17 cellular contexts compared by ENCODE assay signal in the genomic region with DNA sequence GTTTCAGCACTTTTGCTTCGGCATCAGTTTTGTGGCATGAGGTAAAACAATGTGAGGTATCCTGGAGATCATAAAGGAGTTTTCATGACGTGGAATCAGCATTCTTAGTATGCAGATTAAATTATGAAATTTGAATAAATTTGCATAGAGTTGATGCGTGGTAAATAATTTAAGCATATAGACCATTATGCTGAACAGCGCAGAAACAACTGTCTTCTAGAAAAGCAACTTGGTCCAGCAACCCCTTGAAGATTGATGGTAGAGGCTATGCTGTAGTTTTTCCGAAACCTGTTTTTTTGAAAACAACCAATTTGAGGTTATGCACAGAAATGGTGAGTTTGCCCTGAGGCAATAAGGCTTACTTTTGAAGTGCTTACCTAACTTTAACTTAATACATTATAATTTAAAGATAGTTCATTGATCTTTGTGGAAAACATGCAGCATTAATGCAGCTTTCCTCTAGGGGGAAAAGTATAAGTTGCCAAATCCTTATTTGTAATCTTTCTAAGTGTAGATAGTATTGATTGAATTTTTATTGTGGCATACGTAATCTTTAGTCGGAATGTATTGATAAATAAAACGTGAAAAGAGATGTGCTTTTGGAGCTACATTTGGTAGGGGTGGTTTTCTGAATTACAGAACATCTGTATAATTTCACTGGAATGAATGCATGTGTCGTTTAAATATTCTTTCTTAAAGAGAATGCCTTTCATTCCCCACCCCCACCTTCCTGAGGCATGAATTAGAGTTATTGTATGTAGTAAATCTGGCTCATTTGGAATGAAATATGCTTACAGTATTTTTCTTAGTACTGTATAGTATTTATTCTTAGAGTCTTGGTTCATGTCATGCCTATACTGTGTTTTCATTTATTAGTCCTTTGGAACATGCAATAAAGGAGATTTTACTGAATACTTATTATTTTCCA. TPM values are rescaled to one million over a fixed set of nuclear protein-coding genes. Genes with fewer than 3 reads are reported as not detected.
DNase-seq lines count a peak whose midpoint lies in the region; ATAC-seq and TF ChIP-seq lines count a peak whose summit lies in the region.
"Had no signal": no experiment of that assay in that cellular context is flagged by ENCODE, and none has a peak within 500 bp of the region (broad histone marks: within the 10 kb centered on the region; RNA-seq: fewer than 3 reads in every experiment).

No MANE protein-coding gene starts in this region.

- peak overlapping the region; percentile 98 for H3K27ac Mint-ChIP-seq in CD8-positive, alpha-beta T cell
- peak overlapping the region; percentile 89 for H3K27ac Mint-ChIP-seq in activated naive CD8-positive, alpha-beta T cell
- H3K27ac Mint-ChIP-seq in neural crest cell (ENCODE audit: unreplicated experiment), result no peak overlapping the region
- H3K27ac Mint-ChIP-seq: activated naive CD4-positive, alpha-beta T cell treated with anti-CD3 and anti-CD28 coated beads, Interleukin-2, amount 10 ng/mL, durations not matched to agents 7 days and 5 days had no signal

- H3K9me3 Mint-ChIP-seq in CD8-positive, alpha-beta T cell, result no peaks in the 10 kb centered on the region
- H3K9me3 Mint-ChIP-seq in activated naive CD8-positive, alpha-beta T cell (ENCODE audit: low read depth), result no peaks in the 10 kb centered on the region
- peaks cover 4% of the 10 kb centered on the region for H3K9me3 Mint-ChIP-seq in neural crest cell

- peaks cover 18% of the 10 kb centered on the region for H3K36me3 Mint-ChIP-seq in CD8-positive, alpha-beta T cell
- H3K36me3 Mint-ChIP-seq in activated naive CD8-positive, alpha-beta T cell, result peaks cover 9% of the 10 kb centered on the region
- H3K36me3 Mint-ChIP-seq in neural crest cell (ENCODE audit: low read depth), result peaks cover 12% of the 10 kb centered on the region

- H3K36me3 ChIP-seq in CD8-positive, alpha-beta T cell (ENCODE audit: insufficient read depth, low read length), result no peaks in the 10 kb centered on the region
- H3K36me3 ChIP-seq in HEK293 (ENCODE audit: control insufficient read depth in 2 of 2, insufficient read depth in 1 of 2, low read length in 2 of 2), result no peaks in the 10 kb centered on the region
- H3K36me3 ChIP-seq: left lung, right atrium auricular region, stomach had no signal

- peaks cover 67% of the 10 kb centered on the region for H3K4me1 ChIP-seq in CD8-positive, alpha-beta T cell (ENCODE audit: insufficient read depth, low read length)
- peaks cover 4% of the 10 kb centered on the region for H3K4me1 ChIP-seq in HEK293 (ENCODE audit: control insufficient read depth, insufficient read depth, low read length)

- DNase-seq in CD8-positive, alpha-beta T cell, result no peak
- DNase-seq in neural crest cell (ENCODE audit: low read depth, low spot score) (no peak), dermis blood vessel endothelial cell (no peak)
- DNase-seq in stimulated activated CD4-positive, alpha-beta T cell treated with anti-CD3 and anti-CD28 coated beads, Interleukin-1b, Interleukin-23, amount 100 ng/mL, for 48 hours, result no peak
- DNase-seq: Caco-2, hypothalamus, left lung, NCI-H1092, NCI-H510A, stomach had no signal

- no peaks in the 10 kb centered on the region for H3K27me3 Mint-ChIP-seq in CD8-positive, alpha-beta T cell (ENCODE audit: low read depth)
- no peaks in the 10 kb centered on the region for H3K27me3 Mint-ChIP-seq in activated naive CD8-positive, alpha-beta T cell
- no peaks in the 10 kb centered on the region for H3K27me3 Mint-ChIP-seq in neural crest cell (ENCODE audit: low read depth)
- H3K27me3 Mint-ChIP-seq: activated naive CD4-positive, alpha-beta T cell treated with anti-CD3 and anti-CD28 coated beads, Interleukin-2, amount 10 ng/mL, durations not matched to agents 7 days and 5 days had no signal

- intact Hi-C loops in CD8-positive, alpha-beta T cell (cut with DNase I, micrococcal nuclease), result loop anchor here in 1 of 2 experiments (2.0 kb wide), 1 partner anchor 27 kb away; no protein-coding TSS in a partner anchor

- H3K27me3 ChIP-seq in CD8-positive, alpha-beta T cell (ENCODE audit: insufficient read depth, low read length), result no peaks in the 10 kb centered on the region
- H3K27me3 ChIP-seq: left lung, right atrium auricular region, stomach had no signal

- TF ChIP-seq CTCF in CD8-positive, alpha-beta T cell (IDR thresholded peaks at IDR 0.05), result peak; percentile 43
- TF ChIP-seq CTCF in HEK293 (tag by site-specific recombination; IDR thresholded peaks at IDR 0.05) (no peak), neural crest cell (conservative IDR thresholded peaks at IDR 0.05) (peak; percentile 47)

- ATAC-seq in CD8-positive, alpha-beta T cell, result no peak
- ATAC-seq in HG02970 (IDR thresholded peaks at IDR 0.05; ENCODE audit: low FRiP score, unreplicated experiment), result no peak
- ATAC-seq: left lung, Panc1 had no signal

- H3K4me3 ChIP-seq in CD8-positive, alpha-beta T cell (ENCODE audit: low read depth, low read length), result no peak overlapping the region
- no peak overlapping the region for H3K4me3 ChIP-seq in HEK293 (ENCODE audit: low read depth, low read length)
- H3K4me3 ChIP-seq: left lung, right atrium auricular region, stomach had no signal

- peaks cover 81% of the 10 kb centered on the region for H3K4me1 Mint-ChIP-seq in CD8-positive, alpha-beta T cell (ENCODE audit: low read depth)
- H3K4me1 Mint-ChIP-seq in activated naive CD8-positive, alpha-beta T cell (ENCODE audit: low read depth), result peaks cover 83% of the 10 kb centered on the region
- H3K4me1 Mint-ChIP-seq in neural crest cell, result peaks cover 41% of the 10 kb centered on the region

- CTCF ChIA-PET in CD8-positive, alpha-beta T cell (lab: Charles Lee), result interaction anchor here (0.9 to 5.1 kb wide), 6 partner anchors 13 to 48 kb away, joined by 3 to 35 read pairs (median 4); no protein-coding TSS in a partner anchor
- CTCF ChIA-PET in HEK293 (lab: Yijun Ruan, JAX), result interaction anchor here (1.1 kb wide), 2 partner anchors 12 to 22 kb away, joined by 3 read pairs; no protein-coding TSS in a partner anchor

- no peaks in the 10 kb centered on the region for H3K9me3 ChIP-seq in CD8-positive, alpha-beta T cell (ENCODE audit: low read length)
- no peaks in the 10 kb centered on the region for H3K9me3 ChIP-seq in HEK293 (ENCODE audit: control insufficient read depth, insufficient read depth, low read depth, low read length)
- H3K9me3 ChIP-seq: Caco-2, left lung, right atrium auricular region, stomach had no signal

- peak overlapping the region; percentile 94 for H3K27ac ChIP-seq in CD8-positive, alpha-beta T cell (ENCODE audit: low read depth, low read length)
- H3K27ac ChIP-seq in HEK293 (ENCODE audit: extremely low read depth, low read depth, low read length), result no peak overlapping the region
- H3K27ac ChIP-seq: right atrium auricular region had no signal

- no peak overlapping the region for H3K4me3 Mint-ChIP-seq in CD8-positive, alpha-beta T cell
- peak overlapping the region; percentile 98 for H3K4me3 Mint-ChIP-seq in activated naive CD8-positive, alpha-beta T cell
- H3K4me3 Mint-ChIP-seq in neural crest cell, result no peak overlapping the region
- H3K4me3 Mint-ChIP-seq: activated naive CD4-positive, alpha-beta T cell treated with anti-CD3 and anti-CD28 coated beads, Interleukin-2, amount 10 ng/mL, durations not matched to agents 7 days and 5 days; nephron had no signal

- POLR2A ChIA-PET in CD8-positive, alpha-beta T cell (lab: Charles Lee), result interaction anchor here (1.2 kb wide), 4 partner anchors 21 to 53 kb away, joined by 3 to 7 read pairs (median 5); no protein-coding TSS in a partner anchor
- POLR2A ChIA-PET in HEK293 (lab: Yijun Ruan, JAX), result no interaction called here

TF ChIP-seq in HEK293, 187 proteins besides CTCF, POLR2A, EP300 and RAD21:
- TF ChIP-seq ZNF621 (tag by site-specific recombination; IDR thresholded peaks at IDR 0.05) (no peak), ZNF664 (tag by site-specific recombination; IDR thresholded peaks at IDR 0.05) (peak; percentile 53; the same call in 1 of the 2 replicates)

RNA-seq across cellular contexts. Expression of gene PRDM2, which starts 3.8 kb away (rescaled TPM):
- total RNA-seq in CD8-positive, alpha-beta T cell, result 100 to 1,000 TPM; 170 to 180 TPM
- total RNA-seq in neural crest cell, result 52.4 and 55.2 TPM in 2 replicates
- total RNA-seq in dermis blood vessel endothelial cell, result 10.7 and 13.3 TPM in 2 replicates
